1 cellular context compared by ENCODE assay signal in genomic region chrX:54529559-54530357, GRCh38.
TF ChIP-seq lines count a peak whose summit lies in the region.

GNL3L (plus strand) TSS chrX:54530219; CDS start chrX:54532567, 2,348 bp downstream.

TF ChIP-seq in K562, 482 proteins besides CTCF, POLR2A, EP300 and RAD21 (continued from another document and continues in another):
- TF ChIP-seq ELF1 (tag; IDR thresholded peaks at IDR 0.05) (peak; percentile 91), ZNF740 (CRISPR knock-in tag; IDR thresholded peaks at IDR 0.05) (peak; percentile 65; the same call in 1 of the 2 replicates), ZNF740 (tag; IDR thresholded peaks at IDR 0.05) (peak in 1 of 2 experiments; percentile 92; a peak in 2 of 4 replicates), ZC3H11A (IDR thresholded peaks at IDR 0.05; ENCODE audit: low read depth, low read length) (0 out of 2 replicates have a peak, but pooled peaks have one; percentile 67), CHAMP1 (IDR thresholded peaks at IDR 0.05) (0 out of 2 replicates have a peak, but pooled peaks have one; percentile 23), STAT5A (IDR thresholded peaks at IDR 0.05; ENCODE audit: borderline replicate concordance, low read length) (no peak), ZNF609 (CRISPR knock-in tag; IDR thresholded peaks at IDR 0.05; ENCODE audit: borderline replicate concordance) (no peak), TRIM24 (IDR thresholded peaks at IDR 0.05) (peak in 1 of 2 experiments; percentile 65; a peak in 2 of 4 replicates), CXXC5 (CRISPR knock-in tag; IDR thresholded peaks at IDR 0.05) (peak; percentile 63), CSDE1 (IDR thresholded peaks at IDR 0.05) (peak in 1 of 2 experiments; percentile 89; a peak in 2 of 4 replicates), LCOR (CRISPR knock-in tag; IDR thresholded peaks at IDR 0.05) (0 out of 2 replicates have a peak, but pooled peaks have one; percentile 33), AFF1 (IDR thresholded peaks at IDR 0.05; ENCODE audit: low read depth in 1 of 2, partially characterized antibody in 2 of 2) (peak in 1 of 2 experiments; percentile 37), ZFX (CRISPR knock-in tag; IDR thresholded peaks at IDR 0.05) (no peak), FOSL1 (tag; conservative IDR thresholded peaks at IDR 0.05) (no peak; the same call in 1 of the 2 replicates), TRIM28 (IDR thresholded peaks at IDR 0.05) (peak; percentile 94), EGR1 (conservative IDR thresholded peaks at IDR 0.05) (peak; percentile 49), USF2 (CRISPR knock-in tag; IDR thresholded peaks at IDR 0.05) (peak; percentile 88), MITF (IDR thresholded peaks at IDR 0.05) (no peak), ZHX1 (conservative IDR thresholded peaks at IDR 0.05; ENCODE audit: low read length) (peak; percentile 87), RFX1 (IDR thresholded peaks at IDR 0.05) (peak; percentile 75), CREB3L1 (IDR thresholded peaks at IDR 0.05; ENCODE audit: borderline replicate concordance, low read depth) (0 out of 2 replicates have a peak, but pooled peaks have one; percentile 14), CBFA2T3 (IDR thresholded peaks at IDR 0.05) (peak; percentile 4; the same call in 1 of the 2 replicates), DMBX1 (CRISPR knock-in tag; IDR thresholded peaks at IDR 0.05; ENCODE audit: borderline replicate concordance) (peak; percentile 83), RHOXF2B (CRISPR knock-in tag; conservative IDR thresholded peaks at IDR 0.05) (no peak), THRA (IDR thresholded peaks at IDR 0.05) (no peak), GABPB1 (CRISPR knock-in tag; IDR thresholded peaks at IDR 0.05) (peak; percentile 69; the same call in 1 of the 2 replicates), ZNF717 (CRISPR knock-in tag; IDR thresholded peaks at IDR 0.05) (no peak), ZNF224 (CRISPR knock-in tag; IDR thresholded peaks at IDR 0.05) (no peak), SP2 (IDR thresholded peaks at IDR 0.05; ENCODE audit: extremely low read depth, low read depth, low read length, poor library complexity, severe bottlenecking) (peak; percentile 30), PKNOX1 (IDR thresholded peaks at IDR 0.05) (peak; percentile 93), ZBTB17 (CRISPR knock-in tag; IDR thresholded peaks at IDR 0.05) (0 out of 2 replicates have a peak, but pooled peaks have one; percentile 26), ETV5 (CRISPR knock-in tag; IDR thresholded peaks at IDR 0.05; ENCODE audit: low read depth) (peak; percentile 2; the same call in 1 of the 2 replicates), DIDO1 (tag; IDR thresholded peaks at IDR 0.05; ENCODE audit: low read depth) (0 out of 2 replicates have a peak, but pooled peaks have one; percentile 22), TEAD2 (tag; IDR thresholded peaks at IDR 0.05) (peak; percentile 41; the same call in 1 of the 2 replicates), HIVEP1 (CRISPR knock-in tag; IDR thresholded peaks at IDR 0.05) (0 out of 2 replicates have a peak, but pooled peaks have one; percentile 2), ZNF766 (CRISPR knock-in tag; conservative IDR thresholded peaks at IDR 0.05) (peak; percentile 68; the same call in 1 of the 2 replicates)
